ENCODE assay signal across 17 cellular contexts in genomic region chr1:44016081-44016874, GRCh38.
"Had no signal": no experiment of that assay in that cellular context is flagged by ENCODE, and none has a peak within 500 bp of the region (broad histone marks: within the 10 kb centered on the region; RNA-seq: fewer than 3 reads in every experiment).

No MANE protein-coding gene starts in this region.

- H3K9me3 ChIP-seq: left lung, mucosa of descending colon, pancreas, right lobe of liver, suprapubic skin had no signal

- DNase-seq: activated CD4-positive, alpha-beta T cell treated with anti-CD3 and anti-CD28 coated beads, Interleukin-2, amount 10 ng/mL, durations not matched to agents 24 days and 14 days; activated CD8-positive, alpha-beta T cell treated with anti-CD3 and anti-CD28 coated beads for 36 hours; activated naive CD4-positive, alpha-beta T cell treated with anti-CD3 and anti-CD28 coated beads for 36 hours; activated T-cell treated with anti-CD3 and anti-CD28 coated beads, Interleukin-2, amount 50 U/mL, for 24 hours; erythroblast; foreskin melanocyte; mammary epithelial cell; naive B cell; right lobe of liver; small intestine; stimulated activated CD4-positive, alpha-beta T cell treated with anti-CD3 and anti-CD28 coated beads, Interleukin-15, amount 100 ng/mL, for 24 hours; stimulated activated CD4-positive, alpha-beta T cell treated with anti-CD3 and anti-CD28 coated beads, Interleukin-2, amount 100 ng/mL, for 48 hours; T-cell had no signal

- ATAC-seq: activated CD8-positive, alpha-beta T cell treated with anti-CD3 and anti-CD28 coated beads for 36 hours; left lung; mucosa of descending colon; right lobe of liver; T-cell had no signal

- H3K27ac ChIP-seq: left lung, pancreas, right lobe of liver, suprapubic skin had no signal

- H3K4me3 ChIP-seq: left lung, mucosa of descending colon, pancreas, right lobe of liver, suprapubic skin had no signal

- H3K4me1 ChIP-seq: left lung, pancreas, right lobe of liver had no signal

- H3K36me3 ChIP-seq: left lung, pancreas, right lobe of liver had no signal
